Comparison of ENCODE assay signal across 1 cellular context in the genomic region with DNA sequence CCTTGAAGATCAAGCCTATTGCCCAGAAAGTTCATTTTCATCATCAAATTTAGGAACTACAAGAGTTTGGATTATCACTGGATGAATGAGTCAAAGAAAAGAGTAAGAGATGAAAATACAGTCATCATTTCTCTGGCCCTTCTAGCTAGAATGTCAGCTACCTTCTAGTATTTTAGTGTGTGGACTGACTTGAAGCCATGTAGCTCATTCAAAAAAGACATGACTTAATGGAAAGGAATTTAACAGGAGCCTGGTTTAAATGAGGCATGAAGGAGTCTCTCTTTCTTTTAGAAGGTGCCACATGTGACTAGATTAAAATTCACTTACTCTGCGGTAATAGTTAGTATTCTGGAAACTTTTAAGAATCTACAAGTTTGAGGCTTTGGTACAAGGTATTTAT.
A peak's percentile ranks its signal among the peaks of the same experiment; 100 is the strongest.
TF ChIP-seq lines count a peak whose summit lies in the region.

No MANE protein-coding gene starts in this region.

TF ChIP-seq in Ishikawa, 13 proteins besides CTCF, POLR2A, EP300 and RAD21 (continued from another document):
- TF ChIP-seq, protein P1, sequence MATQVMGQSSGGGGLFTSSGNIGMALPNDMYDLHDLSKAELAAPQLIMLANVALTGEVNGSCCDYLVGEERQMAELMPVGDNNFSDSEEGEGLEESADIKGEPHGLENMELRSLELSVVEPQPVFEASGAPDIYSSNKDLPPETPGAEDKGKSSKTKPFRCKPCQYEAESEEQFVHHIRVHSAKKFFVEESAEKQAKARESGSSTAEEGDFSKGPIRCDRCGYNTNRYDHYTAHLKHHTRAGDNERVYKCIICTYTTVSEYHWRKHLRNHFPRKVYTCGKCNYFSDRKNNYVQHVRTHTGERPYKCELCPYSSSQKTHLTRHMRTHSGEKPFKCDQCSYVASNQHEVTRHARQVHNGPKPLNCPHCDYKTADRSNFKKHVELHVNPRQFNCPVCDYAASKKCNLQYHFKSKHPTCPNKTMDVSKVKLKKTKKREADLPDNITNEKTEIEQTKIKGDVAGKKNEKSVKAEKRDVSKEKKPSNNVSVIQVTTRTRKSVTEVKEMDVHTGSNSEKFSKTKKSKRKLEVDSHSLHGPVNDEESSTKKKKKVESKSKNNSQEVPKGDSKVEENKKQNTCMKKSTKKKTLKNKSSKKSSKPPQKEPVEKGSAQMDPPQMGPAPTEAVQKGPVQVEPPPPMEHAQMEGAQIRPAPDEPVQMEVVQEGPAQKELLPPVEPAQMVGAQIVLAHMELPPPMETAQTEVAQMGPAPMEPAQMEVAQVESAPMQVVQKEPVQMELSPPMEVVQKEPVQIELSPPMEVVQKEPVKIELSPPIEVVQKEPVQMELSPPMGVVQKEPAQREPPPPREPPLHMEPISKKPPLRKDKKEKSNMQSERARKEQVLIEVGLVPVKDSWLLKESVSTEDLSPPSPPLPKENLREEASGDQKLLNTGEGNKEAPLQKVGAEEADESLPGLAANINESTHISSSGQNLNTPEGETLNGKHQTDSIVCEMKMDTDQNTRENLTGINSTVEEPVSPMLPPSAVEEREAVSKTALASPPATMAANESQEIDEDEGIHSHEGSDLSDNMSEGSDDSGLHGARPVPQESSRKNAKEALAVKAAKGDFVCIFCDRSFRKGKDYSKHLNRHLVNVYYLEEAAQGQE (IDR thresholded peaks at IDR 0.05; ENCODE audit: low read depth), result no peak
- TF ChIP-seq, protein P2, sequence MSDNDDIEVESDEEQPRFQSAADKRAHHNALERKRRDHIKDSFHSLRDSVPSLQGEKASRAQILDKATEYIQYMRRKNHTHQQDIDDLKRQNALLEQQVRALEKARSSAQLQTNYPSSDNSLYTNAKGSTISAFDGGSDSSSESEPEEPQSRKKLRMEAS (IDR thresholded peaks at IDR 0.05), result peak; percentile 57; the same call in 1 of the 2 replicates
TF ChIP-seq in Ishikawa: peak in this region for 3.
